In genomic region chr17:7133424-7133823, GRCh38 we compare ENCODE assay signal across 8 cellular contexts. TPM values are rescaled to one million over a fixed set of nuclear protein-coding genes. Genes with fewer than 3 reads are reported as not detected.
A peak's percentile ranks its signal among the peaks of the same experiment; 100 is the strongest.
DNase-seq lines count a peak whose midpoint lies in the region; ATAC-seq, FAIRE-seq and TF ChIP-seq lines count a peak whose summit lies in the region.

No MANE protein-coding gene starts in this region.

- WGBS in A549 (ENCODE audit: missing lambda C conversion rate), result 84% methylated on average over 18 of the region's 19 CpGs
- WGBS in gastroesophageal sphincter (ENCODE audit: low coverage in 1 of 2), 2 donors, result 16 to 20% methylated on average over 3 to 10 of the region's 19 CpGs

- TF ChIP-seq RAD21 in A549 (conservative IDR thresholded peaks at IDR 0.05 in 1 of 2, IDR thresholded peaks at IDR 0.05 in 1 of 2), result 0 out of 5 replicates have a peak, but pooled peaks of 1 of the 2 experiments have one; percentile 15

- TF ChIP-seq POLR2A in A549 (IDR thresholded peaks at IDR 0.05; ENCODE audit: low read length) (no peak), gastroesophageal sphincter (IDR thresholded peaks at IDR 0.05) (no peak)

- no peaks in the 10 kb centered on the region for H3K9me3 ChIP-seq in A549
- no peaks in the 10 kb centered on the region for H3K9me3 ChIP-seq in gastroesophageal sphincter

- H3K36me3 ChIP-seq in gastroesophageal sphincter, result no peaks in the 10 kb centered on the region

- H3K4me1 ChIP-seq in A549, result peaks cover 4% of the 10 kb centered on the region; the same call in 2 of the 3 replicates
- H3K4me1 ChIP-seq in gastroesophageal sphincter, result peaks cover 0 to 7% (median 0%) of the 10 kb centered on the region in 3 donors

- H3K27me3 ChIP-seq in HL-60 (ENCODE audit: insufficient read depth, poor library complexity, severe bottlenecking) (no peaks in the 10 kb centered on the region), gastroesophageal sphincter (peaks cover 96% of the 10 kb centered on the region)

- CTCF ChIA-PET in A549 (lab: Yijun Ruan, JAX), result interaction anchor here (0.7 to 45.7 kb wide), 10 partner anchors 10 to 163 kb away, joined by 3 to 1477 read pairs (median 4); partner anchors contain the start of genes ASGR2, SLC16A11 and SLC16A13

- TF ChIP-seq EP300 in A549 (IDR thresholded peaks at IDR 0.05) (no peak), gastroesophageal sphincter (IDR thresholded peaks at IDR 0.05) (no peak)

- no peak for FAIRE-seq in A549 (lab: Jason Lieb, UNC)

- ATAC-seq in A549 (peak in 1 of 2 experiments; percentile 55; a peak in 3 of 6 replicates), gastroesophageal sphincter (no peak), HG03378 (IDR thresholded peaks at IDR 0.05; ENCODE audit: unreplicated experiment) (no peak)

- H3K4me3 ChIP-seq in A549 (no peak overlapping the region), HL-60 (replicated peaks; ENCODE audit: insufficient read depth, low read length) (no peak overlapping the region), gastroesophageal sphincter (no peak overlapping the region)

- peak; percentile 27; the same call in 2 of the 3 replicates for TF ChIP-seq CTCF in A549 (IDR thresholded peaks at IDR 0.05)
- TF ChIP-seq CTCF in HL-60 (IDR thresholded peaks at IDR 0.05; ENCODE audit: insufficient read depth, low read length), result no peak
- TF ChIP-seq CTCF in gastroesophageal sphincter (IDR thresholded peaks at IDR 0.05), result peak in 3 of 4 experiments; percentile 19 to 26 (median 24)

- no peak overlapping the region for H3K27ac ChIP-seq in A549
- H3K27ac ChIP-seq in HL-60 (replicated peaks), result peak overlapping the region; percentile 68
- no peak overlapping the region for H3K27ac ChIP-seq in gastroesophageal sphincter

- POLR2A ChIA-PET in A549 (lab: Yijun Ruan, JAX), result no interaction called here

- DNase-seq in A549 (ENCODE audit: low read depth in 1 of 2, low spot score in 1 of 2) (peak in 1 of 2 experiments; percentile 38), HL-60 (ENCODE audit: low read depth in 1 of 2, low spot score in 1 of 2) (peak; percentile 35 to 57), NCI-H226 (no peak), hepatic stellate cell (ENCODE audit: low spot score) (no peak)
- DNase-seq in activated CD8-positive, alpha-beta memory T cell treated with anti-CD3 and anti-CD28 coated beads for 4 hours (ENCODE audit: low read depth in 2 of 2), result peak; percentile 41
- DNase-seq in stimulated activated CD4-positive, alpha-beta T cell treated with anti-CD3 and anti-CD28 coated beads, Interleukin-4, amount 100 ng/mL, for 4 hours, result peak; percentile 32 to 65

- no peak overlapping the region for H3K4me2 ChIP-seq in A549

TF ChIP-seq in A549, 52 proteins besides CTCF, POLR2A, EP300 and RAD21:
- TF ChIP-seq ZC3H11A (IDR thresholded peaks at IDR 0.05) (no peak), KDM1A (IDR thresholded peaks at IDR 0.05; ENCODE audit: low read depth) (no peak), USF2 (IDR thresholded peaks at IDR 0.05) (no peak), PHF8 (IDR thresholded peaks at IDR 0.05; ENCODE audit: borderline replicate concordance, low read depth) (no peak), ELK1 (IDR thresholded peaks at IDR 0.05; ENCODE audit: low read depth, low read length) (no peak), NR3C1 (IDR thresholded peaks at IDR 0.05) (no peak), RARB (CRISPR knock-in tag; IDR thresholded peaks at IDR 0.05) (no peak), CBX8 (IDR thresholded peaks at IDR 0.05) (no peak), HOXB5 (CRISPR knock-in tag; IDR thresholded peaks at IDR 0.05) (no peak)
TF ChIP-seq in A549: peak in this region for 0.

RNA-seq across cellular contexts. Expression of gene ASGR2, which starts 18.8 kb away (rescaled TPM):
- 0.25 and 0.34 TPM in 2 replicates for polyA plus RNA-seq in A549 (2011; rRNA removed)
- polyA plus RNA-seq in A549 (2012; cell fraction: cytosol; rRNA removed), result 0.10 and 0.11 TPM in 2 replicates
- polyA plus RNA-seq in A549 (2012; cell fraction: nucleus; rRNA removed), result 0.06 and 0.31 TPM in 2 replicates
- polyA plus RNA-seq in A549 (2017; fragmentation: RNase III; extraction: RNeasy Plus Mini Kit Qiagen cat#74134 plus additional on column Dnase treatment), result 0.06 TPM in 1 of 3 replicates, not detected in the others
- polyA minus RNA-seq in A549 (2011; rRNA and poly(A)+ RNA removed), result not detected in 2 replicates
- total RNA-seq in gastroesophageal sphincter, result 1 to 10 TPM in 1 of 4 donors, under 1 TPM in 1, not detected in 2; 0.79 to 1.3 TPM

RNA-seq across cellular contexts. Expression of gene ASGR1, which starts 45.7 kb away (rescaled TPM):
- polyA plus RNA-seq in A549 (2011; rRNA removed) (2.6 and 3.4 TPM in 2 replicates), A549 (2017; fragmentation: RNase III; extraction: RNeasy Plus Mini Kit Qiagen cat#74134 plus additional on column Dnase treatment) (1.0 to 1.6 TPM (median 1.6 TPM) in 3 replicates)
- polyA plus RNA-seq in A549 (2012; cell fraction: cytosol; rRNA removed), result 1.2 and 1.6 TPM in 2 replicates
- polyA plus RNA-seq in A549 (2012; cell fraction: nucleus; rRNA removed), result 6.4 and 7.0 TPM in 2 replicates
- polyA minus RNA-seq in A549 (2011; rRNA and poly(A)+ RNA removed), result 2.1 TPM in 2 replicates
- total RNA-seq in gastroesophageal sphincter, result 1 to 10 TPM in 1 of 4 donors, under 1 TPM in 1, not detected in 2; 0.54 to 1.2 TPM

RNA-seq across cellular contexts. Expression of gene CLEC10A, which starts 53.4 kb away (rescaled TPM):
- polyA plus RNA-seq in A549 (2011; rRNA removed) (not detected in 2 replicates), A549 (2017; fragmentation: RNase III; extraction: RNeasy Plus Mini Kit Qiagen cat#74134 plus additional on column Dnase treatment) (not detected in 3 replicates)
- polyA plus RNA-seq in A549 (2012; cell fraction: cytosol; rRNA removed), result not detected in 2 replicates
- polyA plus RNA-seq in A549 (2012; cell fraction: nucleus; rRNA removed), result not detected in 2 replicates
- not detected in 2 replicates for polyA minus RNA-seq in A549 (2011; rRNA and poly(A)+ RNA removed)
- 10 to 100 TPM in 2 of 4 donors, 1 to 10 TPM in 2; 3.8 to 25.6 (median 11.3) TPM for total RNA-seq in gastroesophageal sphincter

Comparison
In these comparisons a context has a peak if more than half of its experiments do, and no peak if none do; other contexts are left out.
1. DNase-seq: peak in HL-60 (2 of 2), activated CD8-positive, alpha-beta memory T cell treated with anti-CD3 and anti-CD28 coated beads for 4 hours (2 of 2) and stimulated activated CD4-positive, alpha-beta T cell treated with anti-CD3 and anti-CD28 coated beads, Interleukin-4, amount 100 ng/mL, for 4 hours (2 of 2); none in NCI-H226 (single experiment) and hepatic stellate cell (single experiment).